ENCODE assay signal across 17 cellular contexts in the genomic region with DNA sequence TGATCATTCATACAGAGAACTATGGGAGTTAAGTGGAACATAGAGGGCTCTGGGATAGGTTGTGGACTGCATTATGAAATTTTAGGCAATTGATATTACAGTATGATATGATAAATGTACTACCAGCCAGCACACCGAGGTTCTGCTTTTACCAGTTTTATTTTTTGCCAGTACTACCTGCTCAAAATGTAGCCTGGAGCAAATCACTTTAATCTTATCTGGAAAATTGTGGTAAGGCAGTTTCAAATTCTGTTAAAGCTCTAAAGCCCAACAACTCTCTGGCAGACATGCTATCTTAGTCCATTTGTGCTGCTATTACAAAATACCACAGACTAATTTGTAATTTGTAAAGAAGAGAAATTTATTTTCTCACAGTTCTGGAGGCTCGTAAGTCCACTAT.
DNase-seq lines count a peak whose midpoint lies in the region; TF ChIP-seq lines count a peak whose summit lies in the region.
"Had no signal": no experiment of that assay in that cellular context is flagged by ENCODE, and none has a peak within 500 bp of the region (broad histone marks: within the 10 kb centered on the region; RNA-seq: fewer than 3 reads in every experiment).

No MANE protein-coding gene starts in this region.

- peak; percentile 59 for DNase-seq in NCI-H226
- DNase-seq in amniotic epithelial cell (ENCODE audit: low read depth) = peak; percentile 50
- DNase-seq in HT-29 (ENCODE audit: low spot score) = no peak
- no peak for DNase-seq in iPS-NIHi11 (ENCODE audit: low spot score)
- no peak for DNase-seq in SIG-M5 (lab: John Stamatoyannopoulos, UW)
- DNase-seq: 8988T; C1 segment of cervical spinal cord; CD4-positive, alpha-beta memory T cell; COR-L47; DMS153; DND-41; GM23248; H7; HCEC 1CT had no signal

- H3K4me3 ChIP-seq in ACC112 (ENCODE audit: low read depth, low read length) = no peak overlapping the region
- no peak overlapping the region for H3K4me3 ChIP-seq in parathyroid adenoma (ENCODE audit: low read depth, low read length)
- H3K4me3 ChIP-seq: A549, GM23248 had no signal

- no peaks in the 10 kb centered on the region for H3K79me2 ChIP-seq in ACC112 (ENCODE audit: control insufficient read depth, insufficient read depth, low read length, unreplicated experiment)
- H3K79me2 ChIP-seq in parathyroid adenoma = no peaks in the 10 kb centered on the region

- no peak overlapping the region for H3K4me2 ChIP-seq in parathyroid adenoma (ENCODE audit: low read length)
- H3K4me2 ChIP-seq: A549 had no signal

- no peak for TF ChIP-seq CTCF in parathyroid adenoma (IDR thresholded peaks at IDR 0.05)

- H3K4me1 ChIP-seq in ACC112 (ENCODE audit: control insufficient read depth, insufficient read depth, low read length, unreplicated experiment) (no peaks in the 10 kb centered on the region), parathyroid adenoma (no peaks in the 10 kb centered on the region)
- H3K4me1 ChIP-seq: A549 had no signal

- H3K36me3 ChIP-seq in ACC112 (ENCODE audit: insufficient read depth, low read length) (no peaks in the 10 kb centered on the region), parathyroid adenoma (ENCODE audit: control insufficient read depth, insufficient read depth, low read length) (no peaks in the 10 kb centered on the region)

- no peaks in the 10 kb centered on the region for H3K9me3 ChIP-seq in parathyroid adenoma (ENCODE audit: control insufficient read depth, low read length)
- H3K9me3 ChIP-seq: A549 had no signal

- H3K27me3 ChIP-seq in ACC112 (ENCODE audit: insufficient read depth, low read length) = no peaks in the 10 kb centered on the region
- H3K27me3 ChIP-seq in parathyroid adenoma (ENCODE audit: control insufficient read depth, insufficient read depth, low read length) = no peaks in the 10 kb centered on the region

- peak overlapping the region; percentile 22 for H2AFZ ChIP-seq in ACC112 (ENCODE audit: low read length, unreplicated experiment)
- peak overlapping the region; percentile 30 for H2AFZ ChIP-seq in parathyroid adenoma
- H2AFZ ChIP-seq: GM23248 had no signal

- H3K9ac ChIP-seq in parathyroid adenoma = no peak overlapping the region
- H3K9ac ChIP-seq: GM23248 had no signal

- H3K27ac ChIP-seq in ACC112 (ENCODE audit: low read depth, low read length) = no peak overlapping the region
- H3K27ac ChIP-seq in parathyroid adenoma = no peak overlapping the region
- H3K27ac ChIP-seq: A549, GM23248 had no signal

Comparison
In these comparisons a context has a peak if more than half of its experiments do, and no peak if none do; other contexts are left out.
1. DNase-seq: peak in NCI-H226 (single experiment) and amniotic epithelial cell (single experiment); none in HT-29 (single experiment), iPS-NIHi11 (single experiment) and SIG-M5 (single experiment).